8 cellular contexts compared by ENCODE assay signal in the genomic region with DNA sequence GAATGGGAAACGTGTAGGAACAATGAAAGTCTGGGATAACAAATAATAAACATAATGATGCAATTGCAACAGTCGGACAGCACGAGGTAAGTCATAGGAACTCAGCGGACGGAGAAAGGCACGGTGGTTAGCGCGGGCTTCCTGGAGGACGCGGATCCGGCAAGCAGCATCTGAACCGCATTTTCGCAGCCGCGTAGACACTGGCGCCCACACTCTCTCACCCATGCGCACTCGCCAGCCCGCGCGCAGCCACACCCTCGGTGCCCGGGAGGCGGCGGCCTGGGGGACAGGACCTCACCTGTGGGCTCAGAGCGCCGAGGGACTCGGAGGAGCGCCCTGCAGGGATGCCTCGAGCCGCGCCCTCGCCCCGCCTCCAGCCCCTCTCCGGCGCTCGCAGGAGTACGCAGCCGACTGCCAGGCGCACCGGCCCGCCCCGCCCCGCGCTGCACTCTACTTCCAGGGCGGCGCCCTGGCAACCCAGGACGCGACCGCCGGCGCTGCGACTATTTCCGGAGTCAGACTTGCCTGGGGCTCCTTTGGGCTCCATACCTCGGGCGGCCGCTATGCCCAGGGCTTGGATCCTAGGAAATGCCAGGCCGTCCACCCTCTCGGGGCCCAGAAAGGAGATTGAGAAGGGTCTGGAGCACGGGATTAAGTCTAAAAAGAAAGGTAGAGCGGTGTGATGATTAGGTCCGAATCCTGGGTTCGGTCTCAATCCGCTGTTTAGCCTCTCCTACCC. TPM values are rescaled to one million over a fixed set of nuclear protein-coding genes. Genes with fewer than 3 reads are reported as not detected.
A peak's percentile ranks its signal among the peaks of the same experiment; 100 is the strongest.
DNase-seq lines count a peak whose midpoint lies in the region; ATAC-seq and TF ChIP-seq lines count a peak whose summit lies in the region.

A gene (minus strand): TSS at position 413 of the 739 bp plus-strand sequence. CDS start 13,805 bp downstream, outside the sequence.

- H3K27me3 ChIP-seq in A673 (replicated peaks; ENCODE audit: insufficient read depth, low read depth, low read length, poor library complexity), result no peaks in the 10 kb centered on the region

- TSS peak; percentile 79 for BruUV-seq in A673 (replicated peaks; lab: Mats Ljungman, UMichigan)

- peak within 1 kb of the TSS; percentile 67 for H3K27ac ChIP-seq in A673 (ENCODE audit: low read depth, low read length, poor library complexity, severe bottlenecking)

- DNase-seq in A673 (ENCODE audit: low spot score) (peak; percentile 94), NCI-H446 treated with DMSO at 0.1 percent for 48 hours (lab: John Stamatoyannopoulos, UW) (peak; percentile 72), choroid plexus epithelial cell (ENCODE audit: low read depth) (peak; percentile 87), left colon (peak; percentile 89 to 94)
- peak; percentile 83 to 91 for DNase-seq in activated CD4-positive, alpha-beta T cell treated with anti-CD3 and anti-CD28 coated beads for 24 hours (ENCODE audit: low read depth in 2 of 2)
- peak; percentile 74 to 87 for DNase-seq in stimulated activated CD4-positive, alpha-beta T cell treated with anti-CD3 and anti-CD28 coated beads, Interleukin-1b, Interleukin-23, amount 100 ng/mL, for 4 hours (ENCODE audit: low read depth in 2 of 2)

- H3K9me3 ChIP-seq in A673 (ENCODE audit: low read depth, low read length, poor library complexity, severe bottlenecking), result no peaks in the 10 kb centered on the region

- ATAC-seq in GM18861 (IDR thresholded peaks at IDR 0.05; ENCODE audit: unreplicated experiment) (peak; percentile 73), HG03135 (IDR thresholded peaks at IDR 0.05; ENCODE audit: unreplicated experiment) (peak; percentile 74), left colon (peak; percentile 87)

- no peaks in the 10 kb centered on the region for H3K36me3 ChIP-seq in A673 (ENCODE audit: insufficient read depth, low read length, poor library complexity, severe bottlenecking)

- POLR2A ChIA-PET in A673 (lab: Charles Lee; ENCODE audit: low non-redundant PET), result no interaction called here

- intact Hi-C loops in A673 (cut with micrococcal nuclease; ENCODE audit: unreplicated experiment), result no loop called here
- intact Hi-C loops in left colon (cut with DNase I, micrococcal nuclease), result no loop called here

- no peaks in the 10 kb centered on the region for H3K4me1 ChIP-seq in A673 (ENCODE audit: insufficient read depth, low read length, poor library complexity, severe bottlenecking)

- TF ChIP-seq CTCF in A673 (conservative IDR thresholded peaks at IDR 0.05; ENCODE audit: low read depth, low read length) (no peak), choroid plexus epithelial cell (conservative IDR thresholded peaks at IDR 0.05; ENCODE audit: low read depth, low read length) (no peak)

- H3K4me3 ChIP-seq in A673 (ENCODE audit: low read depth, low read length, poor library complexity, severe bottlenecking) (peak within 1 kb of the TSS; percentile 58), choroid plexus epithelial cell (ENCODE audit: low read depth, low read length) (peak within 1 kb of the TSS; percentile 87)

- CTCF ChIA-PET in A673 (lab: Charles Lee), result no interaction called here

RNA-seq across cellular contexts. Expression of the gene that starts here (rescaled TPM):
- total RNA-seq in A673 (2021) (6.4 and 6.8 TPM in 2 replicates), left colon (1 to 10 TPM; 2.1 to 3.2 TPM)

Comparison
In these comparisons a context has a peak if more than half of its experiments do, and no peak if none do; other contexts are left out.
1. Peak in every context shown above with its lines: DNase-seq, ATAC-seq, H3K4me3 ChIP-seq and H3K27ac ChIP-seq.